ENCODE assay signal across 16 cellular contexts in the genomic region with DNA sequence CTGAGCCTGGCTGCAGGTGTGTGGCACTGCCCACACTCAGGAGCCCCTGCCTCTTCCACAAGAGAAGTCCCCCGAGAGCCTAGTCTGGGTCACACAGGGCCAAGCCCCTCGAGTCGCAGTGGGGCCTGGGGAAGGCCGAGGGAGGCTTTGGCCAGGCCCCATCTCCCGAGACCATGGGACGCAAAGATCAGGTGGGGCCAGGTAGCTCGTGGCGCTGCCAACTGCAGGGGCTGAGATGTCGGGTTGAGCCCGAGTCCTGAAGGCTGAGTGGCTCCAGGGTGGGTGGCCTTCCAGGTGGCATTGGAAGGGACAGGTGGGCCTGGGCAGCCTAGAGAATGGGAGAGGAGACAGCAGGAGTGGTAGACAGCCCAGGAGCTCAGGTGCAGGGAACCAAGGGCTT. TPM values are rescaled to one million over a fixed set of nuclear protein-coding genes. Genes with fewer than 3 reads are reported as not detected.
DNase-seq lines count a peak whose midpoint lies in the region; FAIRE-seq and TF ChIP-seq lines count a peak whose summit lies in the region.
"Had no signal": no experiment of that assay in that cellular context is flagged by ENCODE, and none has a peak within 500 bp of the region (broad histone marks: within the 10 kb centered on the region; RNA-seq: fewer than 3 reads in every experiment).

No MANE protein-coding gene starts in this region.

- H4K20me1 ChIP-seq in GM23248 (ENCODE audit: insufficient read depth) = no peaks in the 10 kb centered on the region

- in situ Hi-C loops in GM23248 (cut with MboI) (no loop called here), brain microvascular endothelial cell (cut with HindIII; ENCODE audit: low pct_ligation_motif_present, low sequenced_read_pairs) (loop anchor here (10.0 kb wide), 1 partner anchor 87 kb away; no protein-coding TSS in a partner anchor)

- H3K27ac Mint-ChIP-seq in osteocyte (ENCODE audit: unreplicated experiment) = peak overlapping the region; percentile 18
- H3K27ac Mint-ChIP-seq: activated CD8-positive, alpha-beta T cell treated with anti-CD3 and anti-CD28 coated beads for 36 hours had no signal

- no peak overlapping the region for H3K4me3 Mint-ChIP-seq in osteocyte (ENCODE audit: unreplicated experiment)
- H3K4me3 Mint-ChIP-seq: activated CD8-positive, alpha-beta T cell treated with anti-CD3 and anti-CD28 coated beads for 36 hours; immature natural killer cell had no signal

- no peak for TF ChIP-seq CTCF in brain microvascular endothelial cell (IDR thresholded peaks at IDR 0.05; ENCODE audit: low read depth, low read length, missing control alignments)
- no peak for TF ChIP-seq CTCF in osteocyte (IDR thresholded peaks at IDR 0.05)

- H3K27me3 ChIP-seq in GM23248 (replicated peaks; ENCODE audit: insufficient read depth) = no peaks in the 10 kb centered on the region
- H3K27me3 ChIP-seq in brain microvascular endothelial cell (replicated peaks) = no peaks in the 10 kb centered on the region

- peaks cover 39% of the 10 kb centered on the region for H3K4me1 Mint-ChIP-seq in osteocyte (ENCODE audit: unreplicated experiment)

- no peaks in the 10 kb centered on the region for H3K9me3 Mint-ChIP-seq in osteocyte (ENCODE audit: unreplicated experiment)
- H3K9me3 Mint-ChIP-seq: activated CD8-positive, alpha-beta T cell treated with anti-CD3 and anti-CD28 coated beads for 36 hours; immature natural killer cell had no signal

- DNase-seq in GM23248 (no peak), brain microvascular endothelial cell (no peak), osteocyte (ENCODE audit: extremely low spot score, unreplicated experiment) (no peak), CD1c-positive myeloid dendritic cell (ENCODE audit: extremely low spot score) (no peak), urothelium cell line (ENCODE audit: low spot score) (no peak), Ammon's horn (ENCODE audit: low spot score) (no peak)
- DNase-seq: activated CD8-positive, alpha-beta T cell treated with anti-CD3 and anti-CD28 coated beads for 36 hours; activated effector memory CD4-positive, alpha-beta T cell treated with Interleukin-2 at 50 U/mL for 16 hours; DMS153; H7; immature natural killer cell; Kasumi-1; NCI-H1694 treated with DMSO at 0.1 percent for 48 hours; NCI-H748 treated with DMSO at 0.1 percent for 48 hours; SHP77 had no signal

- H3K36me3 ChIP-seq in GM23248 (ENCODE audit: low read depth) (no peaks in the 10 kb centered on the region; the same call in 1 of the 2 replicates), brain microvascular endothelial cell (replicated peaks) (peaks cover 19% of the 10 kb centered on the region)
- H3K36me3 ChIP-seq: prostate gland had no signal

- H3K9me2 ChIP-seq in GM23248 (ENCODE audit: insufficient read depth) = no peaks in the 10 kb centered on the region

- peak overlapping the region; percentile 48 for H3K9ac ChIP-seq in GM23248

- WGBS in GM23248 (ENCODE audit: low coverage in 1 of 2, low lambda C conversion rate in 2 of 2, missing lambda C conversion rate in 2 of 2), 2 experiments = 95 to 99% methylated on average over 8 to 10 of the region's 10 CpGs

- H3K36me3 Mint-ChIP-seq in osteocyte (ENCODE audit: unreplicated experiment) = peaks cover 5% of the 10 kb centered on the region
- H3K36me3 Mint-ChIP-seq: immature natural killer cell had no signal

- no peak overlapping the region for H3K4me2 ChIP-seq in GM23248 (ENCODE audit: unreplicated experiment)

- H3K9me3 ChIP-seq in GM23248 (ENCODE audit: low read depth) = no peaks in the 10 kb centered on the region
- H3K9me3 ChIP-seq: prostate gland had no signal

- FAIRE-seq in urothelium cell line (lab: Jason Lieb, UNC) = no peak

- no peak overlapping the region for H2AFZ ChIP-seq in GM23248

- H3K4me3 ChIP-seq in GM23248 = no peak overlapping the region
- no peak overlapping the region for H3K4me3 ChIP-seq in brain microvascular endothelial cell (ENCODE audit: low read depth, low read length)
- H3K4me3 ChIP-seq: prostate gland had no signal

- peaks cover 40% of the 10 kb centered on the region for H3K4me1 ChIP-seq in GM23248 (ENCODE audit: insufficient read depth)

- peaks cover 86% of the 10 kb centered on the region for H3K79me2 ChIP-seq in GM23248 (ENCODE audit: insufficient read depth)

- no peaks in the 10 kb centered on the region for H3F3A ChIP-seq in GM23248 (ENCODE audit: insufficient read depth)

- H3K27ac ChIP-seq in GM23248 (peak overlapping the region; percentile 85), brain microvascular endothelial cell (peak overlapping the region; percentile 16)

- no peaks in the 10 kb centered on the region for H3K27me3 Mint-ChIP-seq in osteocyte (ENCODE audit: unreplicated experiment)
- H3K27me3 Mint-ChIP-seq: activated CD8-positive, alpha-beta T cell treated with anti-CD3 and anti-CD28 coated beads for 36 hours had no signal

RNA-seq across cellular contexts. Expression of a gene that starts 6.3 kb away (rescaled TPM):
- 72.7 and 74.2 TPM in 2 replicates for total RNA-seq in GM23248 (2014; rRNA removed; shearing (Covaris generic))
- polyA plus RNA-seq in GM23248 (2016; fragmentation: Nextera tagmentation; extraction: Ambion mirVana) = 28.8 and 29.3 TPM in 2 replicates
- total RNA-seq in osteocyte = 78.1 and 84.9 TPM in 2 replicates

RNA-seq across cellular contexts. Expression of a gene that starts 13.5 kb away (rescaled TPM):
- total RNA-seq in GM23248 (2014; rRNA removed; shearing (Covaris generic)) = not detected in 2 replicates
- 0.30 and 0.71 TPM in 2 replicates for polyA plus RNA-seq in GM23248 (2016; fragmentation: Nextera tagmentation; extraction: Ambion mirVana)
- 2.0 and 3.4 TPM in 2 replicates for total RNA-seq in osteocyte

RNA-seq across cellular contexts. Expression of a gene that starts 26.2 kb away (rescaled TPM):
- total RNA-seq in GM23248 (2014; rRNA removed; shearing (Covaris generic)) = 200 and 201 TPM in 2 replicates
- 43.7 and 48.4 TPM in 2 replicates for polyA plus RNA-seq in GM23248 (2016; fragmentation: Nextera tagmentation; extraction: Ambion mirVana)
- total RNA-seq in osteocyte = 169 and 188 TPM in 2 replicates

RNA-seq across cellular contexts. Expression of a gene that starts 34.5 kb away (rescaled TPM):
- under 0.01 TPM in 1 of 2 replicates, not detected in the other for total RNA-seq in GM23248 (2014; rRNA removed; shearing (Covaris generic))
- polyA plus RNA-seq in GM23248 (2016; fragmentation: Nextera tagmentation; extraction: Ambion mirVana) = not detected in 2 replicates
- 2.4 and 3.7 TPM in 2 replicates for total RNA-seq in osteocyte
- polyA plus RNA-seq: immature natural killer cell had no signal

RNA-seq across cellular contexts. Expression of a gene that starts 43.3 kb away (rescaled TPM):
- total RNA-seq in GM23248 (2014; rRNA removed; shearing (Covaris generic)) = 58.6 and 62.9 TPM in 2 replicates
- 46.5 and 54.6 TPM in 2 replicates for polyA plus RNA-seq in GM23248 (2016; fragmentation: Nextera tagmentation; extraction: Ambion mirVana)
- total RNA-seq in osteocyte = 57.6 and 60.2 TPM in 2 replicates
